Comparison of ENCODE assay signal across 30 cellular contexts in the genomic region with DNA sequence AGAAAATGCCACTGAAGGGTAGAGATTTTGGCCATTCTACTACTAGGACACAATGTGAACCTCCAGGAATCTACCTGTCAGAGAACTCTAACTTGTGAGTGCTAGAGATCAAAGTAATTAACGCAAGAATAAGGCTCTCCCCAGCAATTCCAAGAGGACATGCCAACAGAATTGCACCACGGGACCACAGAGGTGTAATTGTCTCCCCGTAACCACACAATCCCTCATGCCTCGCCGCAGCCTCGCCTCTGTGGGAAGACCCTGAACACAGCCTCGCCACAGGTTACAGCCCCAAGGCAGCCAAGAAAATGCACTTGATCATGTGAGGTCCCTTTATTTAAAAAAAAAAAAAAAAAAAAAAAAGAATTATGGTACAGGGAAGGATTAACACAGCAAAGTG.
"Had no signal": no experiment of that assay in that cellular context is flagged by ENCODE, and none has a peak within 500 bp of the region (broad histone marks: within the 10 kb centered on the region; RNA-seq: fewer than 3 reads in every experiment).

No MANE protein-coding gene starts in this region.

- H3K4me1 Mint-ChIP-seq: activated T-helper 17 cell treated with anti-CD3 and anti-CD28 coated beads, Interleukin-2, amount 50 U/mL, for 72 hours had no signal

- H3K9me3 Mint-ChIP-seq: activated B cell treated with CpG ODN at 0.5 μM for 24 hours; activated CD8-positive, alpha-beta T cell treated with anti-CD3 and anti-CD28 coated beads for 36 hours; activated T-cell treated with anti-CD3 and anti-CD28 coated beads, Interleukin-2, amount 50 U/mL, for 4 hours; effector memory CD8-positive, alpha-beta T cell; T-helper 2 cell treated with Interferon-gamma antibody and Interleukin-4, amounts not matched to agents 5 μg/mL and 100 μg/mL, for 36 hours had no signal

- H3K4me1 ChIP-seq: foreskin keratinocyte had no signal

- ATAC-seq: activated CD4-positive, CD25-positive, alpha-beta regulatory T cell treated with anti-CD3 and anti-CD28 coated beads, Interleukin-2, amount 50 U/mL, for 24 hours; activated CD8-positive, alpha-beta T cell treated with anti-CD3 and anti-CD28 coated beads for 36 hours; activated T-cell treated with anti-CD3 and anti-CD28 coated beads, Interleukin-2, amount 50 U/mL, for 4 hours; activated T-helper 17 cell treated with anti-CD3 and anti-CD28 coated beads, Interleukin-2, amount 50 U/mL, for 72 hours; effector memory CD8-positive, alpha-beta T cell; foreskin keratinocyte; gastrocnemius medialis; T-helper 17 cell had no signal

- H3K9me3 ChIP-seq: esophagus muscularis mucosa, gastrocnemius medialis had no signal

- H3K4me3 ChIP-seq: esophagus muscularis mucosa, gastrocnemius medialis had no signal

- DNase-seq: activated B cell treated with CpG ODN at 0.5 μM for 24 hours; activated CD4-positive, alpha-beta T cell treated with anti-CD3 and anti-CD28 coated beads for 48 hours; activated CD4-positive, alpha-beta T cell treated with anti-CD3 and anti-CD28 coated beads, Interleukin-2, amount 50 U/mL, for 1 hour; activated CD4-positive, alpha-beta T cell treated with anti-CD3 and anti-CD28 coated beads, Interleukin-2, amount 50 U/mL, for 48 hours; activated CD8-positive, alpha-beta memory T cell treated with anti-CD3 and anti-CD28 coated beads for 24 hours; activated CD8-positive, alpha-beta T cell treated with anti-CD3 and anti-CD28 coated beads for 36 hours; activated effector memory CD4-positive, alpha-beta T cell treated with Interleukin-2 at 50 U/mL for 16 hours; activated gamma-delta T cell treated with Interleukin-2 at 50 U/mL for 16 hours; activated naive CD4-positive, alpha-beta T cell treated with anti-CD3 and anti-CD28 coated beads, Interleukin-2, amount 50 U/mL, for 16 hours; activated naive CD4-positive, alpha-beta T cell treated with Interleukin-2 at 50 U/mL for 16 hours; activated T-cell treated with anti-CD3 and anti-CD28 coated beads, Interleukin-2, amount 50 U/mL, for 4 hours; amniotic stem cell; brain microvascular endothelial cell; cortex of kidney; dermis blood vessel endothelial cell; effector CD4-positive, alpha-beta T cell; effector memory CD8-positive, alpha-beta T cell; erythroblast; foreskin keratinocyte; gastrocnemius medialis; SW 1271; T-helper 1 cell; T-helper 17 cell; T1000; WERI-Rb-1 had no signal

- H3K27me3 ChIP-seq: brain microvascular endothelial cell, esophagus muscularis mucosa, foreskin keratinocyte, gastrocnemius medialis had no signal

- H3K27ac Mint-ChIP-seq: activated CD8-positive, alpha-beta T cell treated with anti-CD3 and anti-CD28 coated beads for 36 hours; activated naive CD8-positive, alpha-beta T cell; activated T-helper 17 cell treated with anti-CD3 and anti-CD28 coated beads, Interleukin-2, amount 50 U/mL, for 72 hours; effector memory CD8-positive, alpha-beta T cell; T-helper 2 cell treated with Interferon-gamma antibody and Interleukin-4, amounts not matched to agents 5 μg/mL and 100 μg/mL, for 36 hours had no signal

- H3K27me3 Mint-ChIP-seq: activated B cell treated with CpG ODN at 0.5 μM for 24 hours; activated CD8-positive, alpha-beta T cell treated with anti-CD3 and anti-CD28 coated beads for 36 hours; activated naive CD8-positive, alpha-beta T cell; activated T-helper 17 cell treated with anti-CD3 and anti-CD28 coated beads, Interleukin-2, amount 50 U/mL, for 72 hours; T-helper 17 cell had no signal

- H3K36me3 ChIP-seq: gastrocnemius medialis had no signal

- H3K4me3 Mint-ChIP-seq: activated B cell treated with CpG ODN at 0.5 μM for 24 hours; activated CD8-positive, alpha-beta T cell treated with anti-CD3 and anti-CD28 coated beads for 36 hours; activated naive CD8-positive, alpha-beta T cell; activated T-cell treated with anti-CD3 and anti-CD28 coated beads, Interleukin-2, amount 50 U/mL, for 4 hours; activated T-helper 17 cell treated with anti-CD3 and anti-CD28 coated beads, Interleukin-2, amount 50 U/mL, for 72 hours; effector memory CD8-positive, alpha-beta T cell; T-helper 17 cell; T-helper 2 cell treated with Interferon-gamma antibody and Interleukin-4, amounts not matched to agents 5 μg/mL and 100 μg/mL, for 36 hours had no signal

- H3K27ac ChIP-seq: brain microvascular endothelial cell, esophagus muscularis mucosa, foreskin keratinocyte, gastrocnemius medialis, WERI-Rb-1 had no signal
